20 cellular contexts compared by ENCODE assay signal in genomic region chr5:54275361-54275760, GRCh38. TPM values are rescaled to one million over a fixed set of nuclear protein-coding genes. Genes with fewer than 3 reads are reported as not detected.
DNase-seq lines count a peak whose midpoint lies in the region; ATAC-seq and TF ChIP-seq lines count a peak whose summit lies in the region.
"Had no signal": no experiment of that assay in that cellular context is flagged by ENCODE, and none has a peak within 500 bp of the region (broad histone marks: within the 10 kb centered on the region; RNA-seq: fewer than 3 reads in every experiment).

No MANE protein-coding gene starts in this region.

- H3K27me3 Mint-ChIP-seq in T-helper 17 cell = no peaks in the 10 kb centered on the region

- H3K4me3 Mint-ChIP-seq in T-helper 17 cell = no peak overlapping the region

- no peak overlapping the region for H3K4me3 ChIP-seq in Peyer's patch
- H3K4me3 ChIP-seq: GM12878 had no signal

- TF ChIP-seq POLR2A in Peyer's patch (IDR thresholded peaks at IDR 0.05) = no peak

- H3K4me1 ChIP-seq in Peyer's patch = no peaks in the 10 kb centered on the region

- TF ChIP-seq CTCF in Peyer's patch (IDR thresholded peaks at IDR 0.05) = no peak

- H3K9me3 ChIP-seq in T-helper 17 cell (ENCODE audit: control insufficient read depth, low read length, poor library complexity, severe bottlenecking) (no peaks in the 10 kb centered on the region), Peyer's patch (no peaks in the 10 kb centered on the region)

- no peak for ATAC-seq in T-helper 17 cell
- ATAC-seq: GM12878, SK-N-SH treated with all-trans-retinoic acid at 6 μM for 48 hours had no signal

- no peaks in the 10 kb centered on the region for H3K36me3 ChIP-seq in Peyer's patch

- H3K27ac Mint-ChIP-seq in T-helper 17 cell = no peak overlapping the region

- peaks cover 2% of the 10 kb centered on the region for H3K36me3 Mint-ChIP-seq in T-helper 17 cell (ENCODE audit: low read depth)

- no peak overlapping the region for H3K27ac ChIP-seq in Peyer's patch
- H3K27ac ChIP-seq: C4-2B had no signal

- DNase-seq in Daoy (ENCODE audit: low read depth) (peak; percentile 41), LHCN-M2 (ENCODE audit: low read depth) (peak; percentile 6), hepatic stellate cell (ENCODE audit: low spot score) (peak; percentile 35), T-helper 17 cell (no peak), mesenteric fat pad (ENCODE audit: low spot score) (no peak), Peyer's patch (no peak)
- no peak for DNase-seq in effector CD4-positive, alpha-beta T cell
- DNase-seq: AML-193, DMS79 treated with DMSO at 0.1 percent for 48 hours, KBM-7, NCI-H187, NCI-H2107, NCI-H2227 treated with DMSO at 0.1 percent for 48 hours, NCI-H524, NCI-H82, RPMI8226, SHP77 treated with DMSO at 0.1 percent for 48 hours had no signal

- peaks cover 23% of the 10 kb centered on the region for H3K4me1 Mint-ChIP-seq in T-helper 17 cell

- H3K27me3 ChIP-seq in Peyer's patch = no peaks in the 10 kb centered on the region

RNA-seq across cellular contexts. Expression of gene ARL15, which starts 35.0 kb away (rescaled TPM):
- total RNA-seq in Daoy (2014; rRNA removed; shearing (Covaris generic)) = 5.9 and 6.1 TPM in 2 replicates
- total RNA-seq in LHCN-M2 (2014; rRNA removed) (8.7 and 11.2 TPM in 2 replicates), T-helper 17 cell (10 to 100 TPM; 17.7 to 24.6 TPM), mesenteric fat pad (24.3 TPM), Peyer's patch (10 to 100 TPM; 18.0 to 44.5 (median 38.7) TPM)
- 7.3 TPM for polyA plus RNA-seq in LHCN-M2 (2012)

Comparison
In these comparisons a context has a peak if more than half of its experiments do, and no peak if none do; other contexts are left out.
1. DNase-seq: peak in Daoy (single experiment), LHCN-M2 (single experiment) and hepatic stellate cell (single experiment); none in T-helper 17 cell (0 of 3), mesenteric fat pad (single experiment), Peyer's patch (0 of 3) and effector CD4-positive, alpha-beta T cell (single experiment).